In genomic region chr17:76170114-76170513, GRCh38 we compare ENCODE assay signal across 33 cellular contexts. TPM values are rescaled to one million over a fixed set of nuclear protein-coding genes. Genes with fewer than 3 reads are reported as not detected.
"Had no signal": no experiment of that assay in that cellular context is flagged by ENCODE, and none has a peak within 500 bp of the region (broad histone marks: within the 10 kb centered on the region; RNA-seq: fewer than 3 reads in every experiment).

No MANE protein-coding gene starts in this region.

- H3K27ac ChIP-seq: esophagus muscularis mucosa, foreskin keratinocyte, gastroesophageal sphincter, heart left ventricle, hepatocyte, left lung, neural progenitor cell, parathyroid adenoma, stomach, thyroid gland, vagina had no signal

- ATAC-seq: foreskin keratinocyte, gastroesophageal sphincter, heart left ventricle, left cardiac atrium, left lung, mucosa of descending colon, sciatic nerve had no signal

- H3K4me3 ChIP-seq: esophagus muscularis mucosa, gastroesophageal sphincter, heart left ventricle, hepatocyte, left lung, mucosa of descending colon, neural progenitor cell, smooth muscle cell, stomach, thyroid gland, vagina had no signal

- DNase-seq: dermis blood vessel endothelial cell; effector memory CD4-positive, alpha-beta T cell; foreskin keratinocyte; heart left ventricle; left cardiac atrium; left lung; mesenchymal stem cell; mucosa of descending colon; naive B cell; stimulated activated CD4-positive, alpha-beta T cell treated with anti-CD3 and anti-CD28 coated beads, Interleukin-12 subunit alpha, Interleukin-12 subunit beta, amount 100 ng/mL, for 4 hours; stimulated activated CD4-positive, alpha-beta T cell treated with anti-CD3 and anti-CD28 coated beads, Interleukin-1b, Interleukin-23, amount 100 ng/mL, for 48 hours; stimulated activated CD4-positive, alpha-beta T cell treated with anti-CD3 and anti-CD28 coated beads, Interleukin-4, amount 100 ng/mL, for 1 hour; stimulated activated CD8-positive, alpha-beta memory T cell treated with anti-CD3 and anti-CD28 coated beads, Interleukin-4, amount 100 ng/mL, for 48 hours; stimulated activated naive CD4-positive, alpha-beta T cell treated with Interleukin-2 at 50 U/mL for 16 hours; stomach; thyroid gland; trophoblast cell had no signal

- H3K27me3 Mint-ChIP-seq: naive B cell, progenitor cell of endocrine pancreas had no signal

- H3K9me3 Mint-ChIP-seq: mesothelial cell of epicardium, naive B cell, nephron, neural progenitor cell had no signal

- H3K4me3 Mint-ChIP-seq: mesothelial cell of epicardium, naive B cell, nephron, neural progenitor cell had no signal

- H3K27ac Mint-ChIP-seq: mesothelial cell of epicardium, nephron, neural progenitor cell, progenitor cell of endocrine pancreas had no signal

- H3K4me1 Mint-ChIP-seq: naive B cell had no signal

- H3K36me3 Mint-ChIP-seq: mesothelial cell of epicardium, naive B cell had no signal

RNA-seq across cellular contexts. Expression of gene FOXJ1, which starts 29.1 kb away (rescaled TPM):
- total RNA-seq: dermis blood vessel endothelial cell, endothelial cell of umbilical vein, fibroblast of lung, gastroesophageal sphincter, heart left ventricle, left cardiac atrium, lung microvascular endothelial cell, osteoblast, smooth muscle cell, subcutaneous adipose tissue, vagina had no signal
